21 cellular contexts compared by ENCODE assay signal in the genomic region with DNA sequence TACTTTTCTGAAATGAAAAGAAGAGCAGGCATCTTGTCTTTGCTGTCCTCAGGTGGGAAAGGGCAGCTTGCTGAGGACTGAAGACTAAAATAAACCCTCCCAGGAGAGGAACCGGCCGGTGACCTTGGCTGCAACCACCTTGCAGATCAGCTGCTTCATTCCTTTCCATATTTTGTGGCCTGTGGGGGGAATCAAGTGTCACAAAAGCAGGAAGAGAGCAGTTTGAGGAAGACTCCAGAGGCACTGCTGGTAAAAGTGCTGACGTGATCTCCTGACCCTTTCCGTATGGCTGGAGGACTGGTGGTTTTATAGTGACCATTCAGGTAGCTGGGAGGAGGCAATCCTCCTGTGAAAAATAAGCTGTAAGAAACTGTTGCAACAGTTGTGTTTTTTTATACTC.
"Had no signal": no experiment of that assay in that cellular context is flagged by ENCODE, and none has a peak within 500 bp of the region (broad histone marks: within the 10 kb centered on the region; RNA-seq: fewer than 3 reads in every experiment).

No MANE protein-coding gene starts in this region.

- H3K9me3 Mint-ChIP-seq: activated CD4-positive, alpha-beta T cell treated with anti-CD3 and anti-CD28 coated beads, Interleukin-2, amount 10 ng/mL, durations not matched to agents 7 days and 5 days; naive B cell had no signal

- H3K4me1 ChIP-seq: vagina had no signal

- H3K9me3 ChIP-seq: neutrophil, sigmoid colon, SK-N-SH, stomach, thoracic aorta, vagina had no signal

- H3K27ac ChIP-seq: brain microvascular endothelial cell, hepatocyte, neutrophil, stomach, thoracic aorta, vagina had no signal

- H3K27ac Mint-ChIP-seq: activated CD4-positive, alpha-beta T cell treated with anti-CD3 and anti-CD28 coated beads, Interleukin-2, amount 10 ng/mL, durations not matched to agents 7 days and 5 days; activated naive CD4-positive, alpha-beta T cell treated with anti-CD3 and anti-CD28 coated beads, Interleukin-2, amount 50 U/mL, for 72 hours; naive B cell had no signal

- H3K4me2 ChIP-seq: hepatocyte, SK-N-SH had no signal

- H3K36me3 ChIP-seq: brain microvascular endothelial cell, neutrophil, sigmoid colon, stomach, thoracic aorta, vagina had no signal

- H3K4me3 Mint-ChIP-seq: activated CD4-positive, alpha-beta T cell treated with anti-CD3 and anti-CD28 coated beads, Interleukin-2, amount 10 ng/mL, durations not matched to agents 7 days and 5 days; naive B cell had no signal

- H3K4me3 ChIP-seq: hepatocyte, lung, sigmoid colon, stomach, thoracic aorta, vagina had no signal

- H3K4me1 Mint-ChIP-seq: activated CD4-positive, alpha-beta T cell treated with anti-CD3 and anti-CD28 coated beads, Interleukin-2, amount 10 ng/mL, durations not matched to agents 7 days and 5 days; naive B cell had no signal

- H3K36me3 Mint-ChIP-seq: activated naive CD4-positive, alpha-beta T cell treated with anti-CD3 and anti-CD28 coated beads, Interleukin-2, amount 50 U/mL, for 72 hours; naive B cell had no signal

- H3K27me3 Mint-ChIP-seq: activated CD4-positive, alpha-beta T cell treated with anti-CD3 and anti-CD28 coated beads, Interleukin-2, amount 10 ng/mL, durations not matched to agents 7 days and 5 days; naive B cell had no signal

- H3K9ac ChIP-seq: SK-N-SH had no signal

- H2AFZ ChIP-seq: hepatocyte had no signal

- H3K79me2 ChIP-seq: hepatocyte had no signal

- H3K27me3 ChIP-seq: brain microvascular endothelial cell, hepatocyte, neutrophil, sigmoid colon, stomach, vagina had no signal

- ATAC-seq: activated naive CD4-positive, alpha-beta T cell treated with anti-CD3 and anti-CD28 coated beads, Interleukin-2, amount 50 U/mL, for 72 hours had no signal

- DNase-seq: activated CD4-positive, alpha-beta T cell treated with anti-CD3 and anti-CD28 coated beads, Interleukin-2, amount 10 ng/mL, durations not matched to agents 7 days and 5 days; activated CD4-positive, CD25-positive, alpha-beta regulatory T cell; activated effector memory CD4-positive, alpha-beta T cell treated with Interleukin-2 at 50 U/mL for 16 hours; activated T-cell treated with anti-CD3 and anti-CD28 coated beads, Interleukin-2, amount 50 U/mL, for 1 hour; brain microvascular endothelial cell; foreskin melanocyte; kidney glomerular epithelial cell; midbrain; naive B cell; posterior cingulate gyrus; sigmoid colon; SK-N-SH; stimulated activated CD4-positive, alpha-beta T cell treated with anti-CD3 and anti-CD28 coated beads, Interleukin-4, amount 100 ng/mL, for 1 hour; stomach; T-helper 1 cell had no signal
